In genomic region chr6:15615837-15616236, GRCh38 we compare ENCODE assay signal across 11 cellular contexts. TPM values are rescaled to one million over a fixed set of nuclear protein-coding genes. Genes with fewer than 3 reads are reported as not detected.
DNase-seq lines count a peak whose midpoint lies in the region; ATAC-seq and TF ChIP-seq lines count a peak whose summit lies in the region.
"Had no signal": no experiment of that assay in that cellular context is flagged by ENCODE, and none has a peak within 500 bp of the region (broad histone marks: within the 10 kb centered on the region; RNA-seq: fewer than 3 reads in every experiment).

No MANE protein-coding gene starts in this region.

- no peak overlapping the region for H3K4me3 Mint-ChIP-seq in activated naive CD8-positive, alpha-beta T cell treated with anti-CD3 and anti-CD28 coated beads, Interleukin-2, amount 50 U/mL, for 24 hours
- H3K4me3 Mint-ChIP-seq in activated naive CD8-positive, alpha-beta T cell treated with anti-CD3 and anti-CD28 coated beads for 36 hours = no peak overlapping the region
- peak overlapping the region in 1 of 2 donors; percentile 30 for H3K4me3 Mint-ChIP-seq in stimulated activated naive B cell treated with anti-CD40 and anti-IgM and Interleukin-4, amounts not matched to agents 10 μg/mL and 1 μg/mL and 100 μg/mL, for 72 hours
- H3K4me3 Mint-ChIP-seq in activated CD4-positive, alpha-beta T cell treated with anti-CD3 and anti-CD28 coated beads, Interleukin-2, amount 10 ng/mL, durations not matched to agents 7 days and 5 days = no peak overlapping the region

- no peaks in the 10 kb centered on the region for H3K9me3 ChIP-seq in effector memory CD4-positive, alpha-beta T cell (ENCODE audit: control insufficient read depth, low read length)
- H3K9me3 ChIP-seq: spleen had no signal

- H3K27ac ChIP-seq in effector memory CD4-positive, alpha-beta T cell (ENCODE audit: insufficient read depth, low read length, poor library complexity, severe bottlenecking) = no peak overlapping the region

- no peak for DNase-seq in activated naive CD8-positive, alpha-beta T cell treated with anti-CD3 and anti-CD28 coated beads, Interleukin-2, amount 50 U/mL, for 24 hours
- DNase-seq in activated naive CD8-positive, alpha-beta T cell treated with anti-CD3 and anti-CD28 coated beads for 36 hours = no peak
- peak; percentile 58 for DNase-seq in choroid plexus epithelial cell (ENCODE audit: low read depth)
- no peak for DNase-seq in stimulated activated naive B cell treated with anti-CD40 and anti-IgM and Interleukin-4, amounts not matched to agents 10 μg/mL and 1 μg/mL and 100 μg/mL, for 72 hours
- DNase-seq in activated CD4-positive, alpha-beta T cell treated with anti-CD3 and anti-CD28 coated beads, Interleukin-2, amount 10 ng/mL, durations not matched to agents 7 days and 5 days = no peak
- DNase-seq in AG20443 (ENCODE audit: low spot score) = no peak
- no peak for DNase-seq in effector memory CD4-positive, alpha-beta T cell
- DNase-seq: central memory CD4-positive, alpha-beta T cell; NCI-H2081 treated with DMSO at 0.1 percent for 48 hours; spleen had no signal

- ATAC-seq in activated naive CD8-positive, alpha-beta T cell treated with anti-CD3 and anti-CD28 coated beads, Interleukin-2, amount 50 U/mL, for 24 hours = peak; percentile 46
- peak; percentile 59 for ATAC-seq in HG03108 (IDR thresholded peaks at IDR 0.05; ENCODE audit: unreplicated experiment)
- ATAC-seq in stimulated activated naive B cell treated with anti-CD40 and anti-IgM and Interleukin-4, amounts not matched to agents 10 μg/mL and 1 μg/mL and 100 μg/mL, for 72 hours (replicated peaks) = peak; percentile 69 to 76

- POLR2A ChIA-PET in activated CD4-positive, alpha-beta T cell treated with anti-CD3 and anti-CD28 coated beads, Interleukin-2, amount 10 ng/mL, durations not matched to agents 7 days and 5 days (lab: Charles Lee) = no interaction called here

- peaks cover 15% of the 10 kb centered on the region for H3K36me3 ChIP-seq in effector memory CD4-positive, alpha-beta T cell (ENCODE audit: control insufficient read depth, insufficient read depth, low read length)

- CTCF ChIA-PET in activated CD4-positive, alpha-beta T cell treated with anti-CD3 and anti-CD28 coated beads, Interleukin-2, amount 10 ng/mL, durations not matched to agents 7 days and 5 days (lab: Charles Lee) = interaction anchor here (1.0 kb wide), 1 partner anchor 10 kb away, joined by 4 read pairs; no protein-coding TSS in a partner anchor

- H3K4me3 ChIP-seq in choroid plexus epithelial cell (ENCODE audit: low read depth, low read length) = no peak overlapping the region
- no peak overlapping the region for H3K4me3 ChIP-seq in effector memory CD4-positive, alpha-beta T cell (ENCODE audit: insufficient read depth, low read depth, low read length, poor library complexity, severe bottlenecking)
- H3K4me3 ChIP-seq: spleen had no signal

- no peak for TF ChIP-seq CTCF in choroid plexus epithelial cell (conservative IDR thresholded peaks at IDR 0.05; ENCODE audit: low read depth, low read length)

- no peaks in the 10 kb centered on the region for H3K9me3 Mint-ChIP-seq in activated naive CD8-positive, alpha-beta T cell treated with anti-CD3 and anti-CD28 coated beads, Interleukin-2, amount 50 U/mL, for 24 hours
- H3K9me3 Mint-ChIP-seq in activated naive CD8-positive, alpha-beta T cell treated with anti-CD3 and anti-CD28 coated beads for 36 hours = peaks cover 1% of the 10 kb centered on the region
- peaks cover 0 to 1% of the 10 kb centered on the region in 2 donors for H3K9me3 Mint-ChIP-seq in stimulated activated naive B cell treated with anti-CD40 and anti-IgM and Interleukin-4, amounts not matched to agents 10 μg/mL and 1 μg/mL and 100 μg/mL, for 72 hours
- H3K9me3 Mint-ChIP-seq in activated CD4-positive, alpha-beta T cell treated with anti-CD3 and anti-CD28 coated beads, Interleukin-2, amount 10 ng/mL, durations not matched to agents 7 days and 5 days = no peaks in the 10 kb centered on the region

- H3K27ac Mint-ChIP-seq in activated naive CD8-positive, alpha-beta T cell treated with anti-CD3 and anti-CD28 coated beads, Interleukin-2, amount 50 U/mL, for 24 hours = no peak overlapping the region
- H3K27ac Mint-ChIP-seq in activated naive CD8-positive, alpha-beta T cell treated with anti-CD3 and anti-CD28 coated beads for 36 hours = no peak overlapping the region
- H3K27ac Mint-ChIP-seq in stimulated activated naive B cell treated with anti-CD40 and anti-IgM and Interleukin-4, amounts not matched to agents 10 μg/mL and 1 μg/mL and 100 μg/mL, for 72 hours = peak overlapping the region; percentile 85
- no peak overlapping the region for H3K27ac Mint-ChIP-seq in activated CD4-positive, alpha-beta T cell treated with anti-CD3 and anti-CD28 coated beads, Interleukin-2, amount 10 ng/mL, durations not matched to agents 7 days and 5 days

- peaks cover 28% of the 10 kb centered on the region for H3K36me3 Mint-ChIP-seq in activated naive CD8-positive, alpha-beta T cell treated with anti-CD3 and anti-CD28 coated beads, Interleukin-2, amount 50 U/mL, for 24 hours (ENCODE audit: low read depth)
- peaks cover 38% of the 10 kb centered on the region for H3K36me3 Mint-ChIP-seq in activated naive CD8-positive, alpha-beta T cell treated with anti-CD3 and anti-CD28 coated beads for 36 hours
- H3K36me3 Mint-ChIP-seq in stimulated activated naive B cell treated with anti-CD40 and anti-IgM and Interleukin-4, amounts not matched to agents 10 μg/mL and 1 μg/mL and 100 μg/mL, for 72 hours = peaks cover 40 to 68% of the 10 kb centered on the region in 2 donors
- H3K36me3 Mint-ChIP-seq in activated CD4-positive, alpha-beta T cell treated with anti-CD3 and anti-CD28 coated beads, Interleukin-2, amount 10 ng/mL, durations not matched to agents 7 days and 5 days (ENCODE audit: low read depth) = peaks cover 31% of the 10 kb centered on the region

- H3K27me3 Mint-ChIP-seq in activated naive CD8-positive, alpha-beta T cell treated with anti-CD3 and anti-CD28 coated beads, Interleukin-2, amount 50 U/mL, for 24 hours = no peaks in the 10 kb centered on the region
- H3K27me3 Mint-ChIP-seq in activated naive CD8-positive, alpha-beta T cell treated with anti-CD3 and anti-CD28 coated beads for 36 hours = no peaks in the 10 kb centered on the region
- no peaks in the 10 kb centered on the region for H3K27me3 Mint-ChIP-seq in stimulated activated naive B cell treated with anti-CD40 and anti-IgM and Interleukin-4, amounts not matched to agents 10 μg/mL and 1 μg/mL and 100 μg/mL, for 72 hours
- no peaks in the 10 kb centered on the region for H3K27me3 Mint-ChIP-seq in activated CD4-positive, alpha-beta T cell treated with anti-CD3 and anti-CD28 coated beads, Interleukin-2, amount 10 ng/mL, durations not matched to agents 7 days and 5 days

- H3K4me1 ChIP-seq in effector memory CD4-positive, alpha-beta T cell (ENCODE audit: control insufficient read depth, insufficient read depth, low read length, poor library complexity, severe bottlenecking) = no peaks in the 10 kb centered on the region

- peaks cover 22% of the 10 kb centered on the region for H3K4me1 Mint-ChIP-seq in activated naive CD8-positive, alpha-beta T cell treated with anti-CD3 and anti-CD28 coated beads, Interleukin-2, amount 50 U/mL, for 24 hours
- H3K4me1 Mint-ChIP-seq in activated naive CD8-positive, alpha-beta T cell treated with anti-CD3 and anti-CD28 coated beads for 36 hours = peaks cover 32% of the 10 kb centered on the region
- peaks cover 28 to 72% of the 10 kb centered on the region in 2 donors for H3K4me1 Mint-ChIP-seq in stimulated activated naive B cell treated with anti-CD40 and anti-IgM and Interleukin-4, amounts not matched to agents 10 μg/mL and 1 μg/mL and 100 μg/mL, for 72 hours
- peaks cover 11% of the 10 kb centered on the region for H3K4me1 Mint-ChIP-seq in activated CD4-positive, alpha-beta T cell treated with anti-CD3 and anti-CD28 coated beads, Interleukin-2, amount 10 ng/mL, durations not matched to agents 7 days and 5 days

- no peaks in the 10 kb centered on the region for H3K27me3 ChIP-seq in effector memory CD4-positive, alpha-beta T cell (replicated peaks; ENCODE audit: control insufficient read depth, insufficient read depth, low read length, poor library complexity, severe bottlenecking)
- H3K27me3 ChIP-seq: spleen had no signal

RNA-seq across cellular contexts. Expression of gene DTNBP1, which starts 47.0 kb away (rescaled TPM):
- 10 to 100 TPM; 19.0 to 19.1 TPM for total RNA-seq in activated naive CD8-positive, alpha-beta T cell treated with anti-CD3 and anti-CD28 coated beads for 36 hours
- 10 to 100 TPM; 22.3 to 23.5 TPM for total RNA-seq in activated CD4-positive, alpha-beta T cell treated with anti-CD3 and anti-CD28 coated beads, Interleukin-2, amount 10 ng/mL, durations not matched to agents 7 days and 5 days
